In genomic region chr19:39409207-39409885, GRCh38 we compare ENCODE assay signal across 1 cellular context.
TF ChIP-seq lines count a peak whose summit lies in the region.

No MANE protein-coding gene starts in this region.

TF ChIP-seq in SK-N-SH treated with all-trans-retinoic acid at 6 μM for 48 hours, 23 proteins besides CTCF, POLR2A, EP300 and RAD21 (continued from another document):
- TF ChIP-seq TSHZ2 (CRISPR knock-in tag; IDR thresholded peaks at IDR 0.05) (no peak), TOX (CRISPR knock-in tag; IDR thresholded peaks at IDR 0.05; ENCODE audit: borderline replicate concordance) (no peak), PPARA (CRISPR knock-in tag; IDR thresholded peaks at IDR 0.05; ENCODE audit: borderline replicate concordance) (no peak)
